8 cellular contexts compared by ENCODE assay signal in the genomic region with DNA sequence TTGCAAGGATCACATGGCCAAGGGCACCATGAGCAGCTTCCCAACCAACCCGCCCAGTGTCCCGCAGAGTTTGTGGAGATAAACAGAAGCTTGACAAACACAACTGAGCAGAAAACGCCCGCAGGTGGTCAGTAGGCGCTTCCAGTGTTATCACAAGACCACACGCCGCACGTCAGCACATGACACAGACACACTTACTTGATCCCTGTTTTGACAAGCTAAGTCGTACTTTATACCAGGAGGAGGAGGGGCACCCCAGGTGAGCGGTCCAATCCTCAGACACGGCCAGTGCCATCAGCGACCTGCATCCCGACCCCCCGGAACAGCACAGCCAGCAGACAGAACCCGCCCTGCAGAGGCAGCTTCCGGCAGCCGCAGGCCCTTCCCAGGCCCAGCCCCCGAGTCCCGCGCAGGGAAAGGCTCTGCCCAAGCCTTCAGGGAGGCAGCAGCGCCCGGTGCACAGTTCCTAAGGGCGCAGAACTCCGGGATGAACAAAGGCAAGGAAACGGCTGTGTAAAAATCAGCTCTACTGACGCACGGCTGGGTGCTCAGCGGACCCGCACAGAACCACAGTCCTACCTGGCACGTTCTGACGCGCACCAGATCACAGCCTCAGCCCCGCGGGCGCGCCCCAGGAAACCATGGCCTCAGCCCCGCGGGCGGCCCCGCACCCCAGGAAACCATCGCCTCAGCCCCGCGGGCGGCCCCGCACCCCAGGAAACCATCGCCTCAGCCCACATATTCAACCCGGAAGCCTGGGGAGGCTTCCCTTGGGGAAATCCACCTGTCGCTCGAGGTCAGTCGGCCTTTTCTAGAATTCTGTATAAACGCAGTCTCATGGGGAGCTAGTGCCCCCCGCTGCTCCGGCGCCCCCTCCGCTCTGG. TPM values are rescaled to one million over a fixed set of nuclear protein-coding genes. Genes with fewer than 3 reads are reported as not detected.
A peak's percentile ranks its signal among the peaks of the same experiment; 100 is the strongest.
DNase-seq lines count a peak whose midpoint lies in the region; ATAC-seq and TF ChIP-seq lines count a peak whose summit lies in the region.

No MANE protein-coding gene starts in this region.

- peak; percentile 55 for DNase-seq in activated CD4-positive, alpha-beta T cell treated with anti-CD3 and anti-CD28 coated beads for 48 hours
- peak; percentile 51 for DNase-seq in stimulated activated CD8-positive, alpha-beta memory T cell treated with anti-CD3 and anti-CD28 coated beads, Interleukin-4, amount 100 ng/mL, for 24 hours (ENCODE audit: low read depth)
- DNase-seq in dedifferentiated amniotic fluid mesenchymal stem cell (ENCODE audit: extremely low spot score) (no peak), testis (no peak)

- intact Hi-C loops in testis (cut with DNase I; ENCODE audit: low total_unique reads): no loop called here

- H3K27me3 ChIP-seq in testis: no peaks in the 10 kb centered on the region

- ATAC-seq in GM21723 (IDR thresholded peaks at IDR 0.05; ENCODE audit: unreplicated experiment) (peak; percentile 52), esophagus mucosa (peak; percentile 50), HG02763 (IDR thresholded peaks at IDR 0.05; ENCODE audit: unreplicated experiment) (no peak), GM18505 (IDR thresholded peaks at IDR 0.05; ENCODE audit: unreplicated experiment) (no peak)

- H3K9me3 ChIP-seq in testis: no peaks in the 10 kb centered on the region

- WGBS in testis, 2 donors: 72 to 75% methylated on average over 27 to 55 of the region's 55 CpGs

- H3K4me1 ChIP-seq in testis: no peaks in the 10 kb centered on the region

- no peaks in the 10 kb centered on the region for H3K36me3 ChIP-seq in testis (ENCODE audit: low read depth, missing control alignments)

- no peak overlapping the region for H3K4me3 ChIP-seq in testis

- TF ChIP-seq POLR2A in GM18505 (IDR thresholded peaks at IDR 0.05; ENCODE audit: borderline replicate concordance, extremely low read depth, insufficient read depth, insufficient read length) (no peak), testis (IDR thresholded peaks at IDR 0.05) (no peak)

- H3K27ac ChIP-seq in testis: no peak overlapping the region

- TF ChIP-seq CTCF in testis (IDR thresholded peaks at IDR 0.05): no peak

RNA-seq across cellular contexts. Expression of a gene that starts 27.8 kb away (rescaled TPM):
- total RNA-seq in esophagus mucosa (15.3 TPM), testis (10 to 100 TPM; 30.6 to 32.0 TPM)
- polyA plus RNA-seq in testis (ENCODE audit: insufficient read depth, low read depth, low replicate concordance): 19.4 TPM

RNA-seq across cellular contexts. Expression of a gene that starts 41.7 kb away (rescaled TPM):
- total RNA-seq in esophagus mucosa: not detected
- total RNA-seq in testis: 1 to 10 TPM; 2.6 to 5.3 TPM
- polyA plus RNA-seq in testis (ENCODE audit: insufficient read depth, low read depth, low replicate concordance): 1.2 TPM

RNA-seq across cellular contexts. Expression of a gene that starts 44.3 kb away (rescaled TPM):
- total RNA-seq in esophagus mucosa: not detected
- total RNA-seq in testis: 1 to 10 TPM; 6.6 to 7.7 TPM
- 2.9 TPM for polyA plus RNA-seq in testis (ENCODE audit: insufficient read depth, low read depth, low replicate concordance)

RNA-seq across cellular contexts. Expression of a gene that starts 45.6 kb away (rescaled TPM):
- 50.8 TPM for total RNA-seq in esophagus mucosa
- total RNA-seq in testis: 100 to 1,000 TPM; 108 to 119 TPM
- polyA plus RNA-seq in testis (ENCODE audit: insufficient read depth, low read depth, low replicate concordance): 161 TPM

RNA-seq across cellular contexts. Expression of a gene that starts 48.9 kb away (rescaled TPM):
- 0.92 TPM for total RNA-seq in esophagus mucosa
- total RNA-seq in testis: 1 to 10 TPM; 1.2 to 2.9 TPM
- 3.0 TPM for polyA plus RNA-seq in testis (ENCODE audit: insufficient read depth, low read depth, low replicate concordance)

Comparison
In these comparisons a context has a peak if more than half of its experiments do, and no peak if none do; other contexts are left out.
1. ATAC-seq: peak in GM21723 (single experiment) and esophagus mucosa (single experiment); none in HG02763 (single experiment) and GM18505 (single experiment).
2. DNase-seq: peak in activated CD4-positive, alpha-beta T cell treated with anti-CD3 and anti-CD28 coated beads for 48 hours (single experiment) and stimulated activated CD8-positive, alpha-beta memory T cell treated with anti-CD3 and anti-CD28 coated beads, Interleukin-4, amount 100 ng/mL, for 24 hours (single experiment); none in dedifferentiated amniotic fluid mesenchymal stem cell (single experiment) and testis (single experiment).